Comparison of ENCODE assay signal across 2 cellular contexts in genomic region chr19:52366414-52366824, GRCh38.
TF ChIP-seq lines count a peak whose summit lies in the region.

No MANE protein-coding gene starts in this region.

TF ChIP-seq in HCT116, 20 proteins besides CTCF, POLR2A, EP300 and RAD21:
- no peak for TF ChIP-seq REST (IDR thresholded peaks at IDR 0.05; ENCODE audit: low read depth)
- peak; percentile 59 for TF ChIP-seq ZNF274 (IDR thresholded peaks at IDR 0.05; ENCODE audit: low read depth, low read length)
- TF ChIP-seq CBX3 (IDR thresholded peaks at IDR 0.05; ENCODE audit: low read depth) = no peak
- no peak for TF ChIP-seq ZBTB33 (IDR thresholded peaks at IDR 0.05; ENCODE audit: extremely low read depth, insufficient replicate concordance, low read length)
- no peak for TF ChIP-seq SP1 (IDR thresholded peaks at IDR 0.05; ENCODE audit: low read depth)
- TF ChIP-seq TCF7L2 (IDR thresholded peaks at IDR 0.05; ENCODE audit: borderline replicate concordance, extremely low read depth, insufficient read depth, insufficient read length) = no peak
- TF ChIP-seq ZFX (IDR thresholded peaks at IDR 0.05) = no peak
- TF ChIP-seq MAX (IDR thresholded peaks at IDR 0.05) = no peak
- TF ChIP-seq EGR1 (IDR thresholded peaks at IDR 0.05; ENCODE audit: low read depth) = no peak

TF ChIP-seq in GM12878, 131 proteins besides CTCF, POLR2A, EP300 and RAD21:
- no peak for TF ChIP-seq ZBTB40 (IDR thresholded peaks at IDR 0.05; ENCODE audit: borderline replicate concordance)
- TF ChIP-seq ZNF274 (IDR thresholded peaks at IDR 0.05; ENCODE audit: insufficient read depth, insufficient read length) = peak; percentile 23
